In the genomic region with DNA sequence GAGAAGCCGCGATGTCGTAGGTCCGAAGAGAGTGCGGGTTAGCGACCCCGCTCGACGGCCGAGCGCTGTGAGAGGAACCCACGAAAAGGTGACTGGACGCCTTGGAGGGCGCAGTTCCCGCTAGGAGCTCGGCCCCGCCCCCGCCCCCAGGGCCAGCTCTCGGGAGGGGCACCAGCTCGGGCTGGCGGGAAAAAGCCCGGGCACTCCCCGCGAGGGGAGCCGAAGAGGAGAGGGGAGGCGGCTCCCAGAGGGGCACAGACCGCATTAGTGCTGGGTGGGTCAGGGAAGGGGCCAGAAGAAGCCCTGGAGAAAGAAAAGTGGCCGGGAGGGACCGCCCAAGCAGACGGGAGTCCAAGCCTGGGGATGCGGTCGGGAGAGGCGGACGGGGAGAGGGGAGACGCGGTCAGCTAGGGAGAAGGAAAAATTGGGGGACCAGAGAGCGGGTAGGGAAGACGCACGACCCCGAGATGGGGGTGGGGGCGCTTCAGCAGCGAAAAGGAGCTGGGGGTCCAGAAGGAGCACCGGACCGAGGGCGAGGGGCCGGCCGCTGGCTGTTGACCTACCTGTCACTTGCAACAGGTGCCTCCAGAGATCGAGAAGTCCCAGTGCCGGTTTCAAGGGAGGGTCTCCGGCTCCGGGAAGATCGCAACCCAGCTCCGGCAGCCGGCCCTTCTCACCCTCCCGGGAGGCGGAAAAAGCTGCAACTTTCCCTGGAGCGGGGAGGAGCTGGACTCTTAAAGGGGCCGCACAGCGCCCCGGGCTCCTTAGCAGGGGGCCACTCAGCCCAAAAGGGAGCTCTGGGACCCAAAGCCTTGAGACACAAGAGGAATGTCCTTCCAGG, we compare ENCODE assay signal across 8 cellular contexts. TPM values are rescaled to one million over a fixed set of nuclear protein-coding genes. Genes with fewer than 3 reads are reported as not detected.
A peak's percentile ranks its signal among the peaks of the same experiment; 100 is the strongest.
DNase-seq lines count a peak whose midpoint lies in the region; ATAC-seq and TF ChIP-seq lines count a peak whose summit lies in the region.

A gene (minus strand): TSS at position 681 of the 841 bp plus-strand sequence. CDS start 30,084 bp downstream, outside the sequence.

- H3K4me3 ChIP-seq in astrocyte of the spinal cord (ENCODE audit: low read depth, low read length) = peak within 1 kb of the TSS; percentile 75
- H3K4me3 ChIP-seq in spleen = peak within 1 kb of the TSS; percentile 27 to 70 (median 41)

- H3K4me1 Mint-ChIP-seq in activated T-cell treated with anti-CD3 and anti-CD28 coated beads, Interleukin-2, amount 50 U/mL, for 72 hours (ENCODE audit: low read depth) = no peaks in the 10 kb centered on the region

- DNase-seq in activated T-cell treated with anti-CD3 and anti-CD28 coated beads, Interleukin-2, amount 50 U/mL, for 72 hours = no peak
- DNase-seq in activated T-cell treated with anti-CD3 and anti-CD28 coated beads for 4 hours (no peak), astrocyte of the spinal cord (ENCODE audit: low read depth, low spot score) (no peak), iPS-NIHi7 (ENCODE audit: extremely low spot score) (peak; percentile 64), spleen (peak; percentile 75), SHP77 (lab: John Stamatoyannopoulos, UW) (no peak)
- no peak for DNase-seq in activated CD4-positive, alpha-beta T cell treated with anti-CD3 and anti-CD28 coated beads for 48 hours

- peaks cover 0 to 10% (median 0%) of the 10 kb centered on the region in 6 donors for H3K4me1 ChIP-seq in spleen

- peak within 1 kb of the TSS; percentile 27 to 45 for H3K4me3 Mint-ChIP-seq in activated T-cell treated with anti-CD3 and anti-CD28 coated beads, Interleukin-2, amount 50 U/mL, for 72 hours

- in situ Hi-C loops in astrocyte of the spinal cord (cut with HindIII; ENCODE audit: low sequenced_read_pairs) = no loop called here

- H3K36me3 Mint-ChIP-seq in activated T-cell treated with anti-CD3 and anti-CD28 coated beads, Interleukin-2, amount 50 U/mL, for 72 hours (ENCODE audit: insufficient read depth in 2 of 2) = no peaks in the 10 kb centered on the region

- TF ChIP-seq POLR2A in spleen (IDR thresholded peaks at IDR 0.05) = no peak

- peak within 1 kb of the TSS in 5 of 8 donors; percentile 28 to 71 (median 46) for H3K27ac ChIP-seq in spleen

- peaks cover 73% of the 10 kb centered on the region for H3K27me3 Mint-ChIP-seq in activated T-cell treated with anti-CD3 and anti-CD28 coated beads, Interleukin-2, amount 50 U/mL, for 72 hours (ENCODE audit: low read depth)

- no peak for ATAC-seq in activated T-cell treated with anti-CD3 and anti-CD28 coated beads, Interleukin-2, amount 50 U/mL, for 72 hours (replicated peaks in 1 of 2)
- ATAC-seq in HG03097 (IDR thresholded peaks at IDR 0.05; ENCODE audit: low FRiP score, unreplicated experiment) = no peak

- no peak within 1 kb of the TSS for H3K27ac Mint-ChIP-seq in activated T-cell treated with anti-CD3 and anti-CD28 coated beads, Interleukin-2, amount 50 U/mL, for 72 hours

- no peaks in the 10 kb centered on the region for H3K9me3 ChIP-seq in spleen

- H3K9me3 Mint-ChIP-seq in activated T-cell treated with anti-CD3 and anti-CD28 coated beads, Interleukin-2, amount 50 U/mL, for 72 hours = no peaks in the 10 kb centered on the region

- intact Hi-C loops in spleen (cut with DNase I; ENCODE audit: low total_unique reads) = no loop called here

- H3K36me3 ChIP-seq in spleen = no peaks in the 10 kb centered on the region

- H3K27me3 ChIP-seq in spleen (replicated peaks in 1 of 7) = peaks cover 0 to 41% (median 12%) of the 10 kb centered on the region in 7 donors

- 0 to 33% (median 2%) methylated on average over 31 to 60 of the region's 60 CpGs for WGBS in spleen, 5 donors

- TF ChIP-seq CTCF in astrocyte of the spinal cord (IDR thresholded peaks at IDR 0.05; ENCODE audit: low read depth, low read length) = no peak
- no peak for TF ChIP-seq CTCF in spleen (IDR thresholded peaks at IDR 0.05 in 8 of 11, conservative IDR thresholded peaks at IDR 0.05 in 3 of 11)

RNA-seq across cellular contexts. Expression of the gene that starts here (rescaled TPM):
- not detected for total RNA-seq in activated T-cell treated with anti-CD3 and anti-CD28 coated beads, Interleukin-2, amount 50 U/mL, for 72 hours
- total RNA-seq in spleen = 10 to 100 TPM in 4 of 7 donors, 1 to 10 TPM in 3; 6.5 to 16.8 (median 10.9) TPM
- polyA plus RNA-seq in spleen = 1 to 10 TPM; 1.2 to 3.1 (median 2.2) TPM

Comparison
In these comparisons a context has a peak if more than half of its experiments do, and no peak if none do; other contexts are left out.
1. RNA of the gene that starts here (total RNA-seq): 6.5 to 16.8 TPM in spleen; not detected in activated T-cell treated with anti-CD3 and anti-CD28 coated beads, Interleukin-2, amount 50 U/mL, for 72 hours; every median in the first group is over 4 times any median in the second.
2. DNase-seq: peak in iPS-NIHi7 (single experiment) and spleen (single experiment); none in activated T-cell treated with anti-CD3 and anti-CD28 coated beads, Interleukin-2, amount 50 U/mL, for 72 hours (0 of 2), activated T-cell treated with anti-CD3 and anti-CD28 coated beads for 4 hours (single experiment), astrocyte of the spinal cord (single experiment), SHP77 (0 of 2) and activated CD4-positive, alpha-beta T cell treated with anti-CD3 and anti-CD28 coated beads for 48 hours (single experiment).